Comparison of ENCODE assay signal across 19 cellular contexts in the genomic region with DNA sequence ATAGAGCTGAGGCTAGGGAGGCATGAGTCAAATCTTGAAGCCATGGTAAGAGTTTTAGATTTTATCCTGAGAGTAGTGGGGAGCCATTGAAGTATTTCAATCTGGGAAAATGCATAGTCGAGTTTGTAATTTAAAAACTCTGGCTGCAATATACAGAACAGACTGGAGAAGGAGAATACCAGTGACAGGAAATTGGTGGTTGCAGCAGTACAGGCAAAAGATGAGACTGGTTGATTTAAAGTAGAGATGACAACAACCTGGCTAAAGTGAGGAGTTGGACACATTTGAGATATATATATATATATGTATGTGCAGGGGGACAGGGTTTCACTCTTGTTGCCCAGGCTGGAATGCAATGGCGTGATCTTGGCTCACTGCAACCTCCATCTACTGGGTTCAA. TPM values are rescaled to one million over a fixed set of nuclear protein-coding genes. Genes with fewer than 3 reads are reported as not detected.
DNase-seq lines count a peak whose midpoint lies in the region; ATAC-seq and TF ChIP-seq lines count a peak whose summit lies in the region.
"Had no signal": no experiment of that assay in that cellular context is flagged by ENCODE, and none has a peak within 500 bp of the region (broad histone marks: within the 10 kb centered on the region; RNA-seq: fewer than 3 reads in every experiment).

No MANE protein-coding gene starts in this region.

- H3K27ac Mint-ChIP-seq in activated CD4-positive, alpha-beta T cell treated with anti-CD3 and anti-CD28 coated beads, Interleukin-2, amount 10 ng/mL, durations not matched to agents 7 days and 5 days, result peak overlapping the region; percentile 15
- peak overlapping the region; percentile 9 for H3K27ac Mint-ChIP-seq in activated T-helper 1 cell treated with anti-CD3 and anti-CD28 coated beads, Interleukin-12 subunit alpha, Interleukin-12 subunit beta, Interleukin-2, Interleukin-4 antibody, amounts not matched to agents 30 ng/mL and 10 ng/mL and 1 ng/mL, durations not matched to agents 14 hours and 24 hours and 36 hours
- H3K27ac Mint-ChIP-seq: CD14-positive monocyte; CD8-positive, alpha-beta T cell; HFFc6 had no signal

- H3K27me3 ChIP-seq in mesenchymal stem cell (ENCODE audit: control insufficient read depth in 1 of 2, insufficient read depth in 1 of 2, low read length in 2 of 2) (no peaks in the 10 kb centered on the region), gastroesophageal sphincter (peaks cover 24% of the 10 kb centered on the region)

- H3K9me3 ChIP-seq in mesenchymal stem cell (ENCODE audit: control insufficient read depth, low read length) (no peaks in the 10 kb centered on the region), gastroesophageal sphincter (no peaks in the 10 kb centered on the region)

- no peak overlapping the region for H3K9ac ChIP-seq in mesenchymal stem cell (ENCODE audit: low read length)

- H3K9me3 Mint-ChIP-seq in activated CD4-positive, alpha-beta T cell treated with anti-CD3 and anti-CD28 coated beads, Interleukin-2, amount 10 ng/mL, durations not matched to agents 7 days and 5 days, result peaks cover 5% of the 10 kb centered on the region
- H3K9me3 Mint-ChIP-seq in activated T-helper 1 cell treated with anti-CD3 and anti-CD28 coated beads, Interleukin-12 subunit alpha, Interleukin-12 subunit beta, Interleukin-2, Interleukin-4 antibody, amounts not matched to agents 30 ng/mL and 10 ng/mL and 1 ng/mL, durations not matched to agents 14 hours and 24 hours and 36 hours, result peaks cover 5% of the 10 kb centered on the region
- H3K9me3 Mint-ChIP-seq: HFFc6 had no signal

- H3K36me3 ChIP-seq in mesenchymal stem cell (ENCODE audit: control insufficient read depth in 1 of 2, insufficient read depth in 2 of 2, low read depth in 1 of 2, low read length in 2 of 2) (no peaks in the 10 kb centered on the region), gastroesophageal sphincter (no peaks in the 10 kb centered on the region)

- POLR2A ChIA-PET in activated CD4-positive, alpha-beta T cell treated with anti-CD3 and anti-CD28 coated beads, Interleukin-2, amount 10 ng/mL, durations not matched to agents 7 days and 5 days (lab: Charles Lee), result no interaction called here
- POLR2A ChIA-PET in RWPE1 (lab: Yijun Ruan, JAX; ENCODE audit: low non-redundant PET), result no interaction called here

- H3K4me3 ChIP-seq in mesenchymal stem cell (ENCODE audit: insufficient read depth in 1 of 2, low read depth in 1 of 2, low read length in 2 of 2) (no peak overlapping the region), gastroesophageal sphincter (no peak overlapping the region)

- H2BK5ac ChIP-seq in mesenchymal stem cell (ENCODE audit: low read depth, low read length, poor library complexity, severe bottlenecking), result no peak overlapping the region

- H3K4me2 ChIP-seq in mesenchymal stem cell (ENCODE audit: low read length, poor library complexity, severe bottlenecking), result no peak overlapping the region

- H3K4me1 ChIP-seq in mesenchymal stem cell (ENCODE audit: control insufficient read depth, insufficient read depth, low read depth, low read length) (no peaks in the 10 kb centered on the region), gastroesophageal sphincter (peaks cover 0 to 11% (median 0%) of the 10 kb centered on the region in 3 donors)

- H3K36me3 Mint-ChIP-seq in activated CD4-positive, alpha-beta T cell treated with anti-CD3 and anti-CD28 coated beads, Interleukin-2, amount 10 ng/mL, durations not matched to agents 7 days and 5 days (ENCODE audit: low read depth), result no peaks in the 10 kb centered on the region
- H3K36me3 Mint-ChIP-seq in activated T-helper 1 cell treated with anti-CD3 and anti-CD28 coated beads, Interleukin-12 subunit alpha, Interleukin-12 subunit beta, Interleukin-2, Interleukin-4 antibody, amounts not matched to agents 30 ng/mL and 10 ng/mL and 1 ng/mL, durations not matched to agents 14 hours and 24 hours and 36 hours (ENCODE audit: low read depth), result peaks cover 4% of the 10 kb centered on the region
- H3K36me3 Mint-ChIP-seq: CD14-positive monocyte; CD8-positive, alpha-beta T cell had no signal

- no peak overlapping the region for H2BK12ac ChIP-seq in mesenchymal stem cell (ENCODE audit: low read length in 2 of 2)

- no peak overlapping the region for H2BK15ac ChIP-seq in mesenchymal stem cell (ENCODE audit: low read depth, poor library complexity, severe bottlenecking)

- H2AFZ ChIP-seq in mesenchymal stem cell (ENCODE audit: low read depth, low read length), result no peak overlapping the region

- peaks cover 9% of the 10 kb centered on the region for H3K27me3 Mint-ChIP-seq in activated CD4-positive, alpha-beta T cell treated with anti-CD3 and anti-CD28 coated beads, Interleukin-2, amount 10 ng/mL, durations not matched to agents 7 days and 5 days
- peaks cover 2% of the 10 kb centered on the region for H3K27me3 Mint-ChIP-seq in activated T-helper 1 cell treated with anti-CD3 and anti-CD28 coated beads, Interleukin-12 subunit alpha, Interleukin-12 subunit beta, Interleukin-2, Interleukin-4 antibody, amounts not matched to agents 30 ng/mL and 10 ng/mL and 1 ng/mL, durations not matched to agents 14 hours and 24 hours and 36 hours (ENCODE audit: insufficient read depth)

- no peak for TF ChIP-seq POLR2A in gastroesophageal sphincter (IDR thresholded peaks at IDR 0.05)

- no peak overlapping the region for H3K14ac ChIP-seq in mesenchymal stem cell (ENCODE audit: low read length in 2 of 2)

- TF ChIP-seq EP300 in gastroesophageal sphincter (IDR thresholded peaks at IDR 0.05), result no peak

- no peak overlapping the region for H2AK5ac ChIP-seq in mesenchymal stem cell (ENCODE audit: low read length, severe bottlenecking)

- no peak overlapping the region for H4K91ac ChIP-seq in mesenchymal stem cell (ENCODE audit: low read length)

- H3K27ac ChIP-seq in RWPE1 (peak overlapping the region; percentile 65), mesenchymal stem cell (ENCODE audit: low read length, poor library complexity, severe bottlenecking) (peak overlapping the region; percentile 23), gastroesophageal sphincter (no peak overlapping the region)
- H3K27ac ChIP-seq: 22Rv1 had no signal

- no peak overlapping the region for H3K4ac ChIP-seq in mesenchymal stem cell (ENCODE audit: low read depth in 1 of 2, low read length in 2 of 2)

- no peak for TF ChIP-seq CTCF in RWPE1 (conservative IDR thresholded peaks at IDR 0.05; ENCODE audit: low read depth)
- no peak for TF ChIP-seq CTCF in gastroesophageal sphincter (IDR thresholded peaks at IDR 0.05)

- peaks cover 21% of the 10 kb centered on the region for H3K4me1 Mint-ChIP-seq in activated CD4-positive, alpha-beta T cell treated with anti-CD3 and anti-CD28 coated beads, Interleukin-2, amount 10 ng/mL, durations not matched to agents 7 days and 5 days
- H3K4me1 Mint-ChIP-seq in activated T-helper 1 cell treated with anti-CD3 and anti-CD28 coated beads, Interleukin-12 subunit alpha, Interleukin-12 subunit beta, Interleukin-2, Interleukin-4 antibody, amounts not matched to agents 30 ng/mL and 10 ng/mL and 1 ng/mL, durations not matched to agents 14 hours and 24 hours and 36 hours (ENCODE audit: low read depth), result peaks cover 15% of the 10 kb centered on the region

- no peak overlapping the region for H3K4me3 Mint-ChIP-seq in activated CD4-positive, alpha-beta T cell treated with anti-CD3 and anti-CD28 coated beads, Interleukin-2, amount 10 ng/mL, durations not matched to agents 7 days and 5 days
- no peak overlapping the region for H3K4me3 Mint-ChIP-seq in activated T-helper 1 cell treated with anti-CD3 and anti-CD28 coated beads, Interleukin-12 subunit alpha, Interleukin-12 subunit beta, Interleukin-2, Interleukin-4 antibody, amounts not matched to agents 30 ng/mL and 10 ng/mL and 1 ng/mL, durations not matched to agents 14 hours and 24 hours and 36 hours
- H3K4me3 Mint-ChIP-seq: CD14-positive monocyte; CD8-positive, alpha-beta T cell; HFFc6 had no signal

- no peak overlapping the region for H3K23ac ChIP-seq in mesenchymal stem cell (ENCODE audit: low read length in 2 of 2)

- CTCF ChIA-PET in activated CD4-positive, alpha-beta T cell treated with anti-CD3 and anti-CD28 coated beads, Interleukin-2, amount 10 ng/mL, durations not matched to agents 7 days and 5 days (lab: Charles Lee), result interaction anchor here (0.9 kb wide), 1 partner anchor 13 kb away, joined by 3 read pairs; no protein-coding TSS in a partner anchor
- CTCF ChIA-PET in RWPE1 (lab: Yijun Ruan, JAX), result no interaction called here

- no peaks in the 10 kb centered on the region for H3K79me1 ChIP-seq in mesenchymal stem cell (replicated peaks; ENCODE audit: low read length, poor library complexity, severe bottlenecking)

- DNase-seq in activated CD4-positive, alpha-beta T cell treated with anti-CD3 and anti-CD28 coated beads, Interleukin-2, amount 10 ng/mL, durations not matched to agents 7 days and 5 days, result no peak
- no peak for DNase-seq in activated CD4-positive, alpha-beta T cell treated with anti-CD3 and anti-CD28 coated beads, Interleukin-2, amount 50 U/mL, for 1 hour
- no peak for DNase-seq in RWPE1 (ENCODE audit: low spot score)
- DNase-seq in activated T-helper 1 cell treated with anti-CD3 and anti-CD28 coated beads, Interleukin-12 subunit alpha, Interleukin-12 subunit beta, Interleukin-2, Interleukin-4 antibody, amounts not matched to agents 30 ng/mL and 10 ng/mL and 1 ng/mL, durations not matched to agents 14 hours and 24 hours and 36 hours (ENCODE audit: low spot score), result no peak
- DNase-seq in mesenchymal stem cell, result no peak
- no peak for DNase-seq in NCI-H146 treated with DMSO at 0.1 percent for 48 hours (lab: John Stamatoyannopoulos, UW; ENCODE audit: unreplicated experiment)
- DNase-seq: CD8-positive, alpha-beta T cell; COR-L47; DMS153; DMS79 treated with DMSO at 0.1 percent for 48 hours; GDM1 had no signal

- H3K18ac ChIP-seq in mesenchymal stem cell (ENCODE audit: low read depth in 1 of 2, low read length in 2 of 2), result no peak overlapping the region

- intact Hi-C loops in activated T-helper 1 cell treated with anti-CD3 and anti-CD28 coated beads, Interleukin-12 subunit alpha, Interleukin-12 subunit beta, Interleukin-2, Interleukin-4 antibody, amounts not matched to agents 30 ng/mL and 10 ng/mL and 1 ng/mL, durations not matched to agents 14 hours and 24 hours and 36 hours (cut with micrococcal nuclease), result loop anchor here (5.0 kb wide), 1 partner anchor 44 kb away; no protein-coding TSS in a partner anchor

- 78% methylated on average over 2 of the region's 2 CpGs for WGBS in mesenchymal stem cell
- 70 to 85% methylated on average over 2 of the region's 2 CpGs for WGBS in gastroesophageal sphincter (ENCODE audit: low coverage in 1 of 2), 2 donors

- ATAC-seq in gastroesophageal sphincter, result no peak
- no peak for ATAC-seq in HG03457 (IDR thresholded peaks at IDR 0.05; ENCODE audit: unreplicated experiment)
- ATAC-seq: CD8-positive, alpha-beta T cell had no signal

- no peak overlapping the region for H2BK120ac ChIP-seq in mesenchymal stem cell (ENCODE audit: low read depth, low read length)

- H4K8ac ChIP-seq in mesenchymal stem cell (ENCODE audit: low read length), result no peak overlapping the region

RNA-seq across cellular contexts. Expression of gene HORMAD2, which starts 6.2 kb away (rescaled TPM):
- total RNA-seq in activated CD4-positive, alpha-beta T cell treated with anti-CD3 and anti-CD28 coated beads, Interleukin-2, amount 10 ng/mL, durations not matched to agents 7 days and 5 days, result not detected
- total RNA-seq in activated T-helper 1 cell treated with anti-CD3 and anti-CD28 coated beads, Interleukin-12 subunit alpha, Interleukin-12 subunit beta, Interleukin-2, Interleukin-4 antibody, amounts not matched to agents 30 ng/mL and 10 ng/mL and 1 ng/mL, durations not matched to agents 14 hours and 24 hours and 36 hours, result 0.21 TPM in 1 of 2 replicates, not detected in the other
- not detected for polyA plus RNA-seq in mesenchymal stem cell (2013, experiment 1 of 2)
- not detected for polyA plus RNA-seq in mesenchymal stem cell (2013, experiment 2 of 2)
- not detected for total RNA-seq in gastroesophageal sphincter
- total RNA-seq: A673; CD8-positive, alpha-beta T cell; H4; HFFc6 had no signal
- polyA plus RNA-seq: BJ, CD14-positive monocyte had no signal

Comparison
In these comparisons a context has a peak if more than half of its experiments do, and no peak if none do; other contexts are left out.
1. H3K27ac ChIP-seq: peak in RWPE1 (single experiment) and mesenchymal stem cell (single experiment); none in gastroesophageal sphincter (0 of 4).